Comparison of ENCODE assay signal across 1 cellular context in genomic region chr17:30378797-30379302, GRCh38.
TF ChIP-seq lines count a peak whose summit lies in the region.

Gene CPD, plus strand, starts transcription at chr17:30378927. Its CDS starts 54 bp downstream, at chr17:30378981.

TF ChIP-seq in WTC11, 78 proteins besides CTCF, POLR2A, EP300 and RAD21 (continued from another document):
- TF ChIP-seq PRDM15 (CRISPR knock-in tag; IDR thresholded peaks at IDR 0.05) (no peak), STAT6 (CRISPR knock-in tag; conservative IDR thresholded peaks at IDR 0.05; ENCODE audit: low read depth) (no peak), ATF3 (CRISPR knock-in tag; conservative IDR thresholded peaks at IDR 0.05) (no peak), ZNF263 (CRISPR knock-in tag; IDR thresholded peaks at IDR 0.05; ENCODE audit: low read depth) (no peak), MYBL2 (CRISPR knock-in tag; IDR thresholded peaks at IDR 0.05) (0 out of 2 replicates have a peak, but pooled peaks have one; percentile 9), FOXP1 (CRISPR knock-in tag; IDR thresholded peaks at IDR 0.05; ENCODE audit: borderline replicate concordance) (no peak), TCF7 (CRISPR knock-in tag; IDR thresholded peaks at IDR 0.05; ENCODE audit: low read depth) (no peak)
